ENCODE assay signal across 8 cellular contexts in genomic region chr5:180328296-180329137, GRCh38. TPM values are rescaled to one million over a fixed set of nuclear protein-coding genes. Genes with fewer than 3 reads are reported as not detected.
DNase-seq lines count a peak whose midpoint lies in the region; ATAC-seq, FAIRE-seq and TF ChIP-seq lines count a peak whose summit lies in the region.

No MANE protein-coding gene starts in this region.

- no peak overlapping the region for H3K4me2 ChIP-seq in GM12878 (ENCODE audit: control insufficient read depth, insufficient read depth)

- no peak for TF ChIP-seq POLR2A in GM12878 (IDR thresholded peaks at IDR 0.05; ENCODE audit: low read depth, low read length)

- H3K27me3 ChIP-seq in GM06990 (replicated peaks; ENCODE audit: control insufficient read depth, insufficient read depth, low read length) (no peaks in the 10 kb centered on the region; the same call in none of the 2 replicates), GM12878 (replicated peaks in 1 of 2; ENCODE audit: control insufficient read depth in 2 of 2, insufficient read depth in 2 of 2, low read length in 1 of 2) (no peaks in the 10 kb centered on the region)

- DNase-seq in GM06990 (ENCODE audit: extremely low read depth, insufficient read length) = peak; percentile 50
- DNase-seq in NCI-H2029 (lab: John Stamatoyannopoulos, UW) = peak; percentile 84
- peak; percentile 85 for DNase-seq in UCSD-AML1 (lab: John Stamatoyannopoulos, UW; ENCODE audit: unreplicated experiment)
- peak; percentile 17 for DNase-seq in GM12878 (ENCODE audit: low read depth, low spot score)
- peak; percentile 63 to 79 (median 66) for DNase-seq in immature natural killer cell
- peak; percentile 74 to 79 (median 78) for DNase-seq in stimulated activated CD4-positive, alpha-beta T cell treated with anti-CD3 and anti-CD28 coated beads, Interleukin-1b, Interleukin-23, amount 100 ng/mL, for 24 hours (ENCODE audit: low read depth in 4 of 4, low spot score in 1 of 4)

- TF ChIP-seq EP300 in GM12878 (IDR thresholded peaks at IDR 0.05; ENCODE audit: borderline replicate concordance in 1 of 2, control insufficient read depth in 1 of 2, low read depth in 2 of 2, low read length in 2 of 2) = no peak

- H2AFZ ChIP-seq in GM12878 (ENCODE audit: control insufficient read depth, low read depth, low read length) = peak overlapping the region; percentile 60

- H3K36me3 ChIP-seq in GM06990 (ENCODE audit: control insufficient read depth, insufficient read depth, low read length) = no peaks in the 10 kb centered on the region
- H3K36me3 ChIP-seq in GM12878 (ENCODE audit: control insufficient read depth in 2 of 2, insufficient read depth in 2 of 2, low read length in 1 of 2) = no peaks in the 10 kb centered on the region

- intact Hi-C loops in GM12878 (cut with micrococcal nuclease; ENCODE audit: unreplicated experiment) = loop anchor here (1.0 kb wide), 2 partner anchors 35 to 127 kb away; no protein-coding TSS in a partner anchor

- H3K9me3 ChIP-seq in GM12878 (replicated peaks; ENCODE audit: control insufficient read depth, insufficient read depth, low read length) = no peaks in the 10 kb centered on the region

- 43% methylated on average over 31 of the region's 31 CpGs for WGBS in GM12878 (ENCODE audit: insufficient coverage, insufficient replicate concordance, low lambda C conversion rate, missing lambda C conversion rate)

- SMC1A ChIA-PET in GM12878 (lab: Charles Lee; ENCODE audit: uncharacterized antibody, unreplicated experiment) = interaction anchor here (0.8 to 1.7 kb wide), 5 partner anchors 12 to 202 kb away, joined by 3 to 11 read pairs (median 4); no protein-coding TSS in a partner anchor

- H3K27me3 Mint-ChIP-seq in immature natural killer cell (ENCODE audit: low read depth in 3 of 3) = peaks cover 6 to 9% (median 7%) of the 10 kb centered on the region in 3 donors

- H3K36me3 Mint-ChIP-seq in immature natural killer cell = no peaks in the 10 kb centered on the region

- H3K4me1 Mint-ChIP-seq in immature natural killer cell = no peaks in the 10 kb centered on the region

- ATAC-seq in HG02763 (IDR thresholded peaks at IDR 0.05; ENCODE audit: unreplicated experiment) = peak; percentile 62
- peak; percentile 99 for ATAC-seq in GM12878
- no peak for ATAC-seq in HG02588 (IDR thresholded peaks at IDR 0.05; ENCODE audit: unreplicated experiment)

- no peaks in the 10 kb centered on the region for H3K9me3 Mint-ChIP-seq in immature natural killer cell

- H3K4me3 Mint-ChIP-seq in immature natural killer cell = no peak overlapping the region

- no peaks in the 10 kb centered on the region for H3K79me2 ChIP-seq in GM12878 (ENCODE audit: control insufficient read depth, insufficient read depth, low read length)

- no TSS peak for BruUV-seq in GM12878 (replicated peaks; lab: Mats Ljungman, UMichigan)

- FAIRE-seq in GM12878 (lab: Jason Lieb, UNC) = peak; percentile 94

- in situ Hi-C loops in GM12878 (cut with MboI) = no loop called here

- CTCF ChIA-PET in GM12878 (lab: Yijun Ruan, JAX) = interaction anchor here (0.6 to 2.4 kb wide), 34 partner anchors 9 to 359 kb away, joined by 3 to 44 read pairs (median 4); no protein-coding TSS in a partner anchor

- TF ChIP-seq CTCF in GM06990 (IDR thresholded peaks at IDR 0.05; ENCODE audit: insufficient read depth, low read length, poor library complexity, severe bottlenecking) (peak; percentile 80), GM12878 (IDR thresholded peaks at IDR 0.05 in 2 of 3, conservative IDR thresholded peaks at IDR 0.05 in 1 of 3; ENCODE audit: control insufficient read depth in 2 of 3, extremely low read depth in 1 of 3, insufficient read depth in 1 of 3, low read depth in 3 of 3, low read length in 3 of 3) (peak; percentile 77 to 89 (median 78))

- no peak overlapping the region for H3K27ac Mint-ChIP-seq in immature natural killer cell

- RAD21 ChIA-PET in GM12878 (lab: Charles Lee; ENCODE audit: unreplicated experiment) = interaction anchor here (0.6 to 1.7 kb wide), 7 partner anchors 13 to 143 kb away, joined by 3 to 16 read pairs (median 4); partner anchors contain the start of gene MAPK9

- POLR2A ChIA-PET in GM12878 (lab: Charles Lee) = no interaction called here

- no peak overlapping the region for H3K9ac ChIP-seq in GM12878 (ENCODE audit: control insufficient read depth, insufficient read depth, low read length)

- no peaks in the 10 kb centered on the region for H4K20me1 ChIP-seq in GM12878 (ENCODE audit: control insufficient read depth, insufficient read depth)

- TF ChIP-seq RAD21 in GM12878 (IDR thresholded peaks at IDR 0.05; ENCODE audit: insufficient read depth, low read depth, low read length) = peak; percentile 58

- H3K27ac ChIP-seq in GM12878 (ENCODE audit: control insufficient read depth, insufficient read depth) = no peak overlapping the region

- H3K4me3 ChIP-seq in GM06990 (replicated peaks; ENCODE audit: low read depth, low read length) (no peak overlapping the region), GM12878 (no peak overlapping the region)

- H3K4me1 ChIP-seq in GM12878 (ENCODE audit: control insufficient read depth, insufficient read depth, low read length) = no peaks in the 10 kb centered on the region

TF ChIP-seq in GM12878, 131 proteins besides CTCF, POLR2A, EP300 and RAD21:
- peak; percentile 73 for TF ChIP-seq SMARCA5 (IDR thresholded peaks at IDR 0.05)
- TF ChIP-seq RB1 (IDR thresholded peaks at IDR 0.05; ENCODE audit: borderline replicate concordance) = no peak
- TF ChIP-seq RUNX3 (IDR thresholded peaks at IDR 0.05; ENCODE audit: low read length) = no peak
- no peak for TF ChIP-seq NFIC (IDR thresholded peaks at IDR 0.05; ENCODE audit: low read depth, low read length)
- peak; percentile 56; the same call in 1 of the 2 replicates for TF ChIP-seq SMC3 (IDR thresholded peaks at IDR 0.05; ENCODE audit: borderline replicate concordance, low read length)
- TF ChIP-seq NRF1 (conservative IDR thresholded peaks at IDR 0.05; ENCODE audit: low read depth, low read length) = no peak
- no peak for TF ChIP-seq STAT3 (IDR thresholded peaks at IDR 0.05; ENCODE audit: low read depth, low read length)
- TF ChIP-seq SMAD1 (IDR thresholded peaks at IDR 0.05; ENCODE audit: low read depth, partially characterized antibody) = no peak
- no peak for TF ChIP-seq NFYA (IDR thresholded peaks at IDR 0.05; ENCODE audit: borderline replicate concordance, low read depth, low read length)

RNA-seq across cellular contexts. Expression of gene GFPT2, which starts 24.6 kb away (rescaled TPM):
- 0.44 TPM in 1 of 2 replicates, not detected in the other for total RNA-seq in GM12878 (2013; cell fraction: nucleolus; rRNA removed)
- total RNA-seq in GM12878 (2014; rRNA removed) (0.05 TPM in 1 of 2 replicates, not detected in the other), GM12878 (2014; rRNA removed; fragmentation: Illumina TruSeq; extraction: Trizol) (0.09 TPM in 1 of 2 replicates, not detected in the other), GM12878 (2021) (0.13 and 0.33 TPM in 2 replicates)
- polyA plus RNA-seq in GM12878 (2011; ENCODE audit: low read depth) = 0.26 TPM
- polyA plus RNA-seq in GM12878 (2011; rRNA removed) (0.11 and 0.14 TPM in 2 replicates), GM12878 (2014; fragmentation: Illumina TruSeq; extraction: Trizol) (0.12 TPM in 1 of 2 replicates, not detected in the other), GM12878 (2014; fragmentation: Nextera tagmentation; extraction: Ambion mirVana) (under 1 TPM in 1 of 2 experiments, not detected in 1; 0.05 TPM), GM12878 (2014; rRNA removed) (0.03 TPM in 1 of 2 replicates, not detected in the other), GM12878 (2016; fragmentation: Nextera tagmentation; extraction: Ambion mirVana) (under 1 TPM in 1 of 2 experiments, not detected in 1; 0.19 TPM), immature natural killer cell (not detected)
- 0.06 and 0.08 TPM in 2 replicates for polyA plus RNA-seq in GM12878 (2011; cell fraction: cytosol; rRNA removed)
- 0.26 and 0.43 TPM in 2 replicates for polyA plus RNA-seq in GM12878 (2011; cell fraction: nucleus; rRNA removed)
- 0.27 and 1.1 TPM in 2 replicates for polyA plus RNA-seq in GM12878 (2012)
- 0.07 TPM in 1 of 2 replicates, not detected in the other for polyA minus RNA-seq in GM12878 (2011; rRNA and poly(A)+ RNA removed)
- polyA minus RNA-seq in GM12878 (2011; cell fraction: cytosol; rRNA and poly(A)+ RNA removed) = not detected in 2 replicates
- polyA minus RNA-seq in GM12878 (2011; cell fraction: nucleus; rRNA and poly(A)+ RNA removed) = not detected in 2 replicates

RNA-seq across cellular contexts. Expression of gene MAPK9, which starts 36.6 kb away (rescaled TPM):
- 40.4 and 43.5 TPM in 2 replicates for total RNA-seq in GM12878 (2013; cell fraction: nucleolus; rRNA removed)
- total RNA-seq in GM12878 (2014; rRNA removed) (18.5 and 19.5 TPM in 2 replicates), GM12878 (2014; rRNA removed; fragmentation: Illumina TruSeq; extraction: Trizol) (23.6 and 23.9 TPM in 2 replicates), GM12878 (2021) (29.9 and 31.1 TPM in 2 replicates)
- 16.3 TPM for polyA plus RNA-seq in GM12878 (2011; ENCODE audit: low read depth)
- polyA plus RNA-seq in GM12878 (2011; rRNA removed) (52.9 and 57.9 TPM in 2 replicates), GM12878 (2014; fragmentation: Illumina TruSeq; extraction: Trizol) (33.5 and 43.4 TPM in 2 replicates), GM12878 (2014; fragmentation: Nextera tagmentation; extraction: Ambion mirVana) (1 to 10 TPM; 4.8 to 6.8 TPM), GM12878 (2014; rRNA removed) (23.1 and 26.8 TPM in 2 replicates), GM12878 (2016; fragmentation: Nextera tagmentation; extraction: Ambion mirVana) (10 to 100 TPM in 1 of 2 experiments, 1 to 10 TPM in 1; 2.1 to 20.3 TPM), immature natural killer cell (10 to 100 TPM; 23.9 to 38.2 (median 27.6) TPM)
- polyA plus RNA-seq in GM12878 (2011; cell fraction: cytosol; rRNA removed) = 28.4 and 31.9 TPM in 2 replicates
- polyA plus RNA-seq in GM12878 (2011; cell fraction: nucleus; rRNA removed) = 26.9 and 32.0 TPM in 2 replicates
- polyA plus RNA-seq in GM12878 (2012) = 15.5 and 16.2 TPM in 2 replicates
- 53.9 and 58.7 TPM in 2 replicates for polyA minus RNA-seq in GM12878 (2011; rRNA and poly(A)+ RNA removed)
- 16.2 and 20.4 TPM in 2 replicates for polyA minus RNA-seq in GM12878 (2011; cell fraction: cytosol; rRNA and poly(A)+ RNA removed)
- polyA minus RNA-seq in GM12878 (2011; cell fraction: nucleus; rRNA and poly(A)+ RNA removed) = 16.1 and 26.7 TPM in 2 replicates

Comparison
In these comparisons a context has a peak if more than half of its experiments do, and no peak if none do; other contexts are left out.
1. DNase-seq: peak in every context shown above with its lines; median percentile 85 in UCSD-AML1; 84 in NCI-H2029; 78 in stimulated activated CD4-positive, alpha-beta T cell treated with anti-CD3 and anti-CD28 coated beads, Interleukin-1b, Interleukin-23, amount 100 ng/mL, for 24 hours; 66 in immature natural killer cell; 50 in GM06990; 17 in GM12878.